1 cellular context compared by ENCODE assay signal in the genomic region with DNA sequence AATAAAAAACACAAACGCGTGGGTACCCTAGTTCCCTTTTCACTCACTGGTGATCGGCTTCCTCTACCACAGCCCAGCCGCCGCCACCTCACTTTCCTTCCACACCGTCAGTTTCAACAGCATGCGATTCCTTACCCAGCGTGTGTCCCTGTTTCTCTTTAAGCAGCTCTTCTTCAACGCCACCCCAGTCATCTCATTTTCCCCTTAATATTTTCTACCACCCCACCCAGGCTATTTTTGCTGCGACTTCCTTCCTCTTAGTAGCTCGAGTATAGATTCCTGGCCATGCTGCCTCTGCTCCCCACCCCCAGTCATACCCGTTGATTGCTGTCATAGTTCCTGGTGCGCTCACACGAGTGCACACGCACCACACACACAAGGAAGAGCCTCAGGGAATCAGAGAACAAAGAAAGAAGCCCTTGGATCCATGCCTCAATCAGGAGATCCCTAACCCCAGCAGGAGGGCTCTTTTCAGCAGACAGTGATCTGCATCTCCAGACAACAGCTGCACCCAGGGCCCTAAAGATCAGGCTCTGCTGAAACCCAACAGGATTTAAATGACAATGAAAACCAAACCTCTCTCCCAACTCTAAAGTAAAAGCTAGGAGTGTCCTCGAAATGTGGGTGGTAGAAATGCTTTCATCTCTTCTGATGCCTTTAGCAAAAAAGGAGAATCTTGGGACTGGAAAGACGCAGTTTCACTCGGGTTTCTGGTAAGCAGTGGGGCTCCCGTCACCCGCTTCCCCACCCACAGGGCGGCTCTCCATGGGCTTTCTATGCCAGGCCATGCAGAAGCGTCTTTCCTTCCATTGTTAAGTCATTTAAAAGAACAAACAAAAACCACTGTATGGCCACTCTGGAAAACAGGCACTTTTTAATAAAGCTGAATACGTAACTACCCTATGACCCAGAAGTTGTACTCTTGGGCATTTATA.
TF ChIP-seq lines count a peak whose summit lies in the region.

No MANE protein-coding gene starts in this region.

TF ChIP-seq in H1, 55 proteins besides CTCF, POLR2A, EP300 and RAD21 (continued from another document):
- TF ChIP-seq CTBP2 (IDR thresholded peaks at IDR 0.05; ENCODE audit: borderline replicate concordance, insufficient read depth, insufficient read length, low read length), result peak; percentile 93
- peak; percentile 30; the same call in 1 of the 2 replicates for TF ChIP-seq YY1 (IDR thresholded peaks at IDR 0.05; ENCODE audit: low read depth, low read length)
